1 cellular context compared by ENCODE assay signal in the genomic region with DNA sequence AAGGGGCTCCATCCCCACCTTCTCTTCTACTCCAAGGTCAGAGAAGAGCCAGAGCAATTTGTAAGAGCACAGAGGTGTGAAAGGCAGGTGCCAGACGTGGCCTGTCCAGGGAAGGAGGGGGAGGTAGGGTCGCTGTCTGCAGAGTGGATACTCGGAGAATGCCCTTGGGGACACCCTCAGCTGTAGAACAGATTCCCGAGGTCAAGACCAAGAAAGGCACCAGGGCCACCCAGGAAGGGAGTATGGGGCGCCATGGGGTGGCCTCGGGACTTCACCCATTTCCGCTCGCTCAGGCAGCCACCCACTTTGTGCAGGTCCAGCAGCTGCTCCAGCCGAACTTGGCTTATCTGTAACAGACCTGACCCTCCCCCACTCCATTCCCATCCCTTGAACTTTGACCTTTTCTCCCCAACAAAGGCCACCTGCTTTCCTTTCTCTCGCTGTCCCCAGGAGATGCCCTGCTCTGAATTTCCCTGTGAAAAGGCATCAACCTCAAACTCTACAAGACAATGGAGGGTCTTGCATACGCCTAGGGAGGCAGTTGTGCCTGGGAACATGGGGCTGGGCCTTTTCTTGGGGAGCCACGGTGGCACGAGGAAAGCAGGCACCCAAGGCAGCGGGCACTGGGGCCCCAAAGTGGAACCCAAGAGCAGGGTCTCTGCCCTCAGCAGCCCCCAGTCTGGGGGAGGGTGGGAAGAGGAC.
TF ChIP-seq lines count a peak whose summit lies in the region.

No MANE protein-coding gene starts in this region.

TF ChIP-seq in HepG2, 621 proteins besides CTCF, POLR2A, EP300 and RAD21 (continued from another document and continues in another):
- no peak for TF ChIP-seq ZNF326 (CRISPR knock-in tag; IDR thresholded peaks at IDR 0.05; ENCODE audit: borderline replicate concordance)
- no peak for TF ChIP-seq ZNF766 (CRISPR knock-in tag; IDR thresholded peaks at IDR 0.05; ENCODE audit: borderline replicate concordance)
- TF ChIP-seq, protein P1, sequence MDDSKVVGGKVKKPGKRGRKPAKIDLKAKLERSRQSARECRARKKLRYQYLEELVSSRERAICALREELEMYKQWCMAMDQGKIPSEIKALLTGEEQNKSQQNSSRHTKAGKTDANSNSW (CRISPR knock-in tag; IDR thresholded peaks at IDR 0.05; ENCODE audit: borderline replicate concordance): no peak
- TF ChIP-seq XBP1 (CRISPR knock-in tag; IDR thresholded peaks at IDR 0.05): no peak
- no peak for TF ChIP-seq NFYB (CRISPR knock-in tag; IDR thresholded peaks at IDR 0.05)
- TF ChIP-seq ZNF558 (CRISPR knock-in tag; IDR thresholded peaks at IDR 0.05; ENCODE audit: borderline replicate concordance): no peak
- TF ChIP-seq SAP130 (CRISPR knock-in tag; IDR thresholded peaks at IDR 0.05; ENCODE audit: low read depth): peak; percentile 50; the same call in 1 of the 2 replicates
- TF ChIP-seq SPEN (CRISPR knock-in tag; IDR thresholded peaks at IDR 0.05; ENCODE audit: low read depth): peak; percentile 85; the same call in 1 of the 2 replicates
- TF ChIP-seq MIER2 (CRISPR knock-in tag; IDR thresholded peaks at IDR 0.05): peak; percentile 55; the same call in 1 of the 2 replicates
- TF ChIP-seq MXI1 (IDR thresholded peaks at IDR 0.05; ENCODE audit: borderline replicate concordance, low read depth, low read length): no peak
- no peak for TF ChIP-seq ZNF143 (CRISPR knock-in tag; IDR thresholded peaks at IDR 0.05)
- no peak for TF ChIP-seq NFKBIZ (CRISPR knock-in tag; IDR thresholded peaks at IDR 0.05)
- no peak for TF ChIP-seq ZSCAN25 (CRISPR knock-in tag; IDR thresholded peaks at IDR 0.05)
- TF ChIP-seq ZNF737 (CRISPR knock-in tag; IDR thresholded peaks at IDR 0.05; ENCODE audit: borderline replicate concordance): no peak
- TF ChIP-seq ZNF292 (CRISPR knock-in tag; IDR thresholded peaks at IDR 0.05; ENCODE audit: borderline replicate concordance, low read depth): peak; percentile 68
- no peak for TF ChIP-seq MAZ (IDR thresholded peaks at IDR 0.05; ENCODE audit: borderline replicate concordance, low read depth, low read length)
- 0 out of 2 replicates have a peak, but pooled peaks have one; percentile 16 for TF ChIP-seq MAZ (CRISPR knock-in tag; IDR thresholded peaks at IDR 0.05; ENCODE audit: low read depth)
- TF ChIP-seq ZBTB39 (CRISPR knock-in tag; IDR thresholded peaks at IDR 0.05): no peak
- TF ChIP-seq KDM6A (CRISPR knock-in tag; IDR thresholded peaks at IDR 0.05; ENCODE audit: low read depth): peak; percentile 57; the same call in 1 of the 2 replicates
- no peak for TF ChIP-seq ZNF749 (CRISPR knock-in tag; IDR thresholded peaks at IDR 0.05; ENCODE audit: borderline replicate concordance)
- no peak for TF ChIP-seq ZNF430 (CRISPR knock-in tag; IDR thresholded peaks at IDR 0.05)
- no peak for TF ChIP-seq ZNF83 (CRISPR knock-in tag; IDR thresholded peaks at IDR 0.05; ENCODE audit: borderline replicate concordance)
- 0 out of 2 replicates have a peak, but pooled peaks have one; percentile 77 for TF ChIP-seq ZNF619 (CRISPR knock-in tag; IDR thresholded peaks at IDR 0.05)
- TF ChIP-seq SMAD3 (CRISPR knock-in tag; IDR thresholded peaks at IDR 0.05): no peak
- TF ChIP-seq ZNF547 (CRISPR knock-in tag; IDR thresholded peaks at IDR 0.05): no peak
- TF ChIP-seq YY1 (IDR thresholded peaks at IDR 0.05; ENCODE audit: insufficient read depth, insufficient replicate concordance, low read depth, low read length): no peak
- 0 out of 2 replicates have a peak, but pooled peaks have one; percentile 17 for TF ChIP-seq ZNF3 (CRISPR knock-in tag; IDR thresholded peaks at IDR 0.05)
- TF ChIP-seq CC2D1A (CRISPR knock-in tag; IDR thresholded peaks at IDR 0.05): no peak
- TF ChIP-seq SAFB2 (CRISPR knock-in tag; IDR thresholded peaks at IDR 0.05; ENCODE audit: borderline replicate concordance, low read depth): no peak
- no peak for TF ChIP-seq ZFP36 (IDR thresholded peaks at IDR 0.05; ENCODE audit: borderline replicate concordance, low read depth, low read length, partially characterized antibody)
- TF ChIP-seq, protein P2, sequence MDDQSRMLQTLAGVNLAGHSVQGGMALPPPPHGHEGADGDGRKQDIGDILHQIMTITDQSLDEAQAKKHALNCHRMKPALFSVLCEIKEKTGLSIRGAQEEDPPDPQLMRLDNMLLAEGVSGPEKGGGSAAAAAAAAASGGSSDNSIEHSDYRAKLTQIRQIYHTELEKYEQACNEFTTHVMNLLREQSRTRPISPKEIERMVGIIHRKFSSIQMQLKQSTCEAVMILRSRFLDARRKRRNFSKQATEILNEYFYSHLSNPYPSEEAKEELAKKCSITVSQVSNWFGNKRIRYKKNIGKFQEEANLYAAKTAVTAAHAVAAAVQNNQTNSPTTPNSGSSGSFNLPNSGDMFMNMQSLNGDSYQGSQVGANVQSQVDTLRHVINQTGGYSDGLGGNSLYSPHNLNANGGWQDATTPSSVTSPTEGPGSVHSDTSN (CRISPR knock-in tag; IDR thresholded peaks at IDR 0.05; ENCODE audit: borderline replicate concordance): no peak
- TF ChIP-seq MED8 (CRISPR knock-in tag; IDR thresholded peaks at IDR 0.05; ENCODE audit: insufficient replicate concordance): no peak
- TF ChIP-seq ZNF331 (CRISPR knock-in tag; IDR thresholded peaks at IDR 0.05): no peak
- no peak; the same call in 1 of the 2 replicates for TF ChIP-seq ETV5 (CRISPR knock-in tag; IDR thresholded peaks at IDR 0.05; ENCODE audit: borderline replicate concordance)
- TF ChIP-seq ZNF224 (CRISPR knock-in tag; IDR thresholded peaks at IDR 0.05): 0 out of 2 replicates have a peak, but pooled peaks have one; percentile 47
- peak; percentile 88 for TF ChIP-seq ZFP91 (CRISPR knock-in tag; IDR thresholded peaks at IDR 0.05; ENCODE audit: borderline replicate concordance)
- no peak for TF ChIP-seq ZNF615 (CRISPR knock-in tag; IDR thresholded peaks at IDR 0.05; ENCODE audit: borderline replicate concordance)
- no peak for TF ChIP-seq ZBTB20 (CRISPR knock-in tag; IDR thresholded peaks at IDR 0.05; ENCODE audit: borderline replicate concordance, low read depth)
- TF ChIP-seq, protein P3, sequence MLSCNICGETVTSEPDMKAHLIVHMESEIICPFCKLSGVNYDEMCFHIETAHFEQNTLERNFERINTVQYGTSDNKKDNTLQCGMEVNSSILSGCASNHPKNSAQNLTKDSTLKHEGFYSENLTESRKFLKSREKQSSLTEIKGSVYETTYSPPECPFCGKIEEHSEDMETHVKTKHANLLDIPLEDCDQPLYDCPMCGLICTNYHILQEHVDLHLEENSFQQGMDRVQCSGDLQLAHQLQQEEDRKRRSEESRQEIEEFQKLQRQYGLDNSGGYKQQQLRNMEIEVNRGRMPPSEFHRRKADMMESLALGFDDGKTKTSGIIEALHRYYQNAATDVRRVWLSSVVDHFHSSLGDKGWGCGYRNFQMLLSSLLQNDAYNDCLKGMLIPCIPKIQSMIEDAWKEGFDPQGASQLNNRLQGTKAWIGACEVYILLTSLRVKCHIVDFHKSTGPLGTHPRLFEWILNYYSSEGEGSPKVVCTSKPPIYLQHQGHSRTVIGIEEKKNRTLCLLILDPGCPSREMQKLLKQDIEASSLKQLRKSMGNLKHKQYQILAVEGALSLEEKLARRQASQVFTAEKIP (CRISPR knock-in tag; IDR thresholded peaks at IDR 0.05; ENCODE audit: borderline replicate concordance): no peak
- no peak for TF ChIP-seq THAP7 (CRISPR knock-in tag; IDR thresholded peaks at IDR 0.05)
- no peak for TF ChIP-seq ATF7 (IDR thresholded peaks at IDR 0.05)
- 0 out of 2 replicates have a peak, but pooled peaks have one; percentile 35 for TF ChIP-seq ATF7 (CRISPR knock-in tag; IDR thresholded peaks at IDR 0.05)
- peak; percentile 35 for TF ChIP-seq MED1 (CRISPR knock-in tag; IDR thresholded peaks at IDR 0.05)
- TF ChIP-seq ZNF543 (CRISPR knock-in tag; IDR thresholded peaks at IDR 0.05): no peak
- TF ChIP-seq, protein P4, sequence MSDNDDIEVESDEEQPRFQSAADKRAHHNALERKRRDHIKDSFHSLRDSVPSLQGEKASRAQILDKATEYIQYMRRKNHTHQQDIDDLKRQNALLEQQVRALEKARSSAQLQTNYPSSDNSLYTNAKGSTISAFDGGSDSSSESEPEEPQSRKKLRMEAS (IDR thresholded peaks at IDR 0.05): 0 out of 2 replicates have a peak, but pooled peaks have one; percentile 35
- no peak for TF ChIP-seq PCBP2 (optimal IDR thresholded peaks at IDR 0.05; ENCODE audit: low read depth, low read length, poor library complexity, severe bottlenecking)
- TF ChIP-seq SIN3A (IDR thresholded peaks at IDR 0.05; ENCODE audit: borderline replicate concordance, low read depth, low read length): no peak
- no peak for TF ChIP-seq MYNN (CRISPR knock-in tag; IDR thresholded peaks at IDR 0.05; ENCODE audit: low read depth)
- no peak for TF ChIP-seq ZNF776 (CRISPR knock-in tag; IDR thresholded peaks at IDR 0.05)
- TF ChIP-seq ZFP82 (CRISPR knock-in tag; IDR thresholded peaks at IDR 0.05; ENCODE audit: borderline replicate concordance): no peak
- peak; percentile 9; the same call in 1 of the 2 replicates for TF ChIP-seq SALL2 (CRISPR knock-in tag; IDR thresholded peaks at IDR 0.05)
- peak; percentile 75 for TF ChIP-seq SOX5 (CRISPR knock-in tag; IDR thresholded peaks at IDR 0.05; ENCODE audit: borderline replicate concordance)
- no peak for TF ChIP-seq HMG20B (CRISPR knock-in tag; conservative IDR thresholded peaks at IDR 0.05)
- TF ChIP-seq KDM2A (CRISPR knock-in tag; IDR thresholded peaks at IDR 0.05; ENCODE audit: borderline replicate concordance, low read depth): no peak
- no peak for TF ChIP-seq SNAI1 (CRISPR knock-in tag; IDR thresholded peaks at IDR 0.05; ENCODE audit: borderline replicate concordance)
- TF ChIP-seq ZBTB49 (CRISPR knock-in tag; IDR thresholded peaks at IDR 0.05; ENCODE audit: borderline replicate concordance): no peak
- TF ChIP-seq ZNF225 (CRISPR knock-in tag; IDR thresholded peaks at IDR 0.05): no peak
- 0 out of 2 replicates have a peak, but pooled peaks have one; percentile 36 for TF ChIP-seq ZNF761 (CRISPR knock-in tag; conservative IDR thresholded peaks at IDR 0.05)
- TF ChIP-seq HHEX (CRISPR knock-in tag; IDR thresholded peaks at IDR 0.05): no peak
- no peak for TF ChIP-seq KLF16 (CRISPR knock-in tag; IDR thresholded peaks at IDR 0.05)
- no peak for TF ChIP-seq RBFOX2 (IDR thresholded peaks at IDR 0.05; ENCODE audit: low read depth, low read length)
- TF ChIP-seq MAFK (conservative IDR thresholded peaks at IDR 0.05 in 1 of 2, IDR thresholded peaks at IDR 0.05 in 1 of 2; ENCODE audit: low read length in 2 of 2): no peak
- no peak for TF ChIP-seq RBAK (CRISPR knock-in tag; IDR thresholded peaks at IDR 0.05)
- TF ChIP-seq ZBTB42 (CRISPR knock-in tag; IDR thresholded peaks at IDR 0.05): no peak
- no peak for TF ChIP-seq NPAS2 (CRISPR knock-in tag; IDR thresholded peaks at IDR 0.05; ENCODE audit: borderline replicate concordance)
- no peak for TF ChIP-seq CENPX (CRISPR knock-in tag; IDR thresholded peaks at IDR 0.05)
- TF ChIP-seq HNRNPK (IDR thresholded peaks at IDR 0.05; ENCODE audit: low read depth, low read length, poor library complexity, severe bottlenecking): no peak
- 0 out of 2 replicates have a peak, but pooled peaks have one; percentile 12 for TF ChIP-seq MIXL1 (CRISPR knock-in tag; IDR thresholded peaks at IDR 0.05)
- no peak for TF ChIP-seq ZNF256 (CRISPR knock-in tag; conservative IDR thresholded peaks at IDR 0.05)
